9 cellular contexts compared by ENCODE assay signal in genomic region chr4:130296448-130296847, GRCh38.
"Had no signal": no experiment of that assay in that cellular context is flagged by ENCODE, and none has a peak within 500 bp of the region (broad histone marks: within the 10 kb centered on the region; RNA-seq: fewer than 3 reads in every experiment).

No MANE protein-coding gene starts in this region.

- DNase-seq: H7, HFFc6, IMR-90, KG1 had no signal

- FAIRE-seq: HTR-8/SVneo, K562 had no signal

- H3K36me3 ChIP-seq: HAP-1 had no signal

- ATAC-seq: GM23338, HCT116, K562 had no signal

- H3K4me3 ChIP-seq: GM23338, HAP-1, K562 had no signal
